1 cellular context compared by ENCODE assay signal in the genomic region with DNA sequence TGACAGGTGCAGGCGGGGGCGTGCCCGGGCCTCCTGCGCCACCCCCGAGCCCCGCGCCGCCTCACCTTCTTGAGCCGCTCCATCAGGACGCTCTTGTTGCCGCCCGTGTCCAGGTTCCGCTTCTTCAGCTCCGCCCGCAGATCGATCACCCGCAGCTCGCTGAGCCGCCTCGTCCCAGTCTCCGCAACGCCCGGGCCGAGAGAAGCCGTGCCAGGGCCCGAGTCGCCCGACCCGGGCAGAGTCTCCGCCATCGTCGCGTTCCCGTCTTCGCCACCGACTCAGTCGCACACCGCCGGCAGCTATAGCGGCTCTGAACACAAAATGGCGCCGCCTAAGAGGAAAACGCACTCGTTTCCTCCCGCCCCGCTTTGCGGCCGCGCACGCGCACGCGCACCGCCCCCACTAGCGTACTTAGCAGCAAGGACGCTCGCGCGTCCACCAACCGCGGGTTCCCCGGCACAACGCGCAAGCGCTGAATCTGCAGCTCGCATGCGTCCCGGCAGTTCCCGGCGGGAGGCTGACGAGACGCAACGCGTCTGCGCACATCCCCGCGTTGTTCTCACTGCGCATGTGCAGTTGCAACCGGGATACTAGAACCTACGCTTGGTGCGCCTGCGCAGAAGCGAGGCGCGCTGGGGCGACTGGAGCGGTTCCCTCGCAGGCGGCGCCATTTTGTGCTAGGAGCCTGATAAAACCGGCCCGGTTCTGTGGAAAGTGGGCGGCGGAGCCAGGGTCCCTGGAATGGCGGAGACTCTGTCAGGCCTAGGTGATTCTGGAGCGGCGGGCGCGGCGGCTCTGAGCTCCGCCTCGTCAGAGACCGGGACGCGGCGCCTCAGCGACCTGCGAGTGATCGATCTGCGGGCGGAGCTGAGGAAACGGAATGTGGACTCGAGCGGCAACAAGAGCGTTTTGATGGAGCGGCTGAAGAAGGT.
TF ChIP-seq lines count a peak whose summit lies in the region.

Gene SAFB (plus strand): TSS at position 619 of the 932 bp plus-strand sequence. CDS start 123 bp downstream, at position 742.
Gene SAFB2 (minus strand): TSS at position 312 of the 932 bp plus-strand sequence. CDS start 61 bp downstream, at position 251.

TF ChIP-seq in HepG2, 621 proteins besides CTCF, POLR2A, EP300 and RAD21 (continued from another document and continues in another):
- TF ChIP-seq KAT8 (CRISPR knock-in tag; IDR thresholded peaks at IDR 0.05) (peak; percentile 95), POLR2AphosphoS2 (IDR thresholded peaks at IDR 0.05; ENCODE audit: low read depth, low read length) (no peak), RBFOX2 (IDR thresholded peaks at IDR 0.05; ENCODE audit: low read depth, low read length) (peak; percentile 92), KAT2B (IDR thresholded peaks at IDR 0.05; ENCODE audit: borderline replicate concordance, low read depth, low read length) (peak; percentile 19; the same call in 1 of the 2 replicates), GMEB2 (CRISPR knock-in tag; IDR thresholded peaks at IDR 0.05; ENCODE audit: low read depth) (peak; percentile 79), SAP130 (CRISPR knock-in tag; IDR thresholded peaks at IDR 0.05; ENCODE audit: low read depth) (peak; percentile 87), HNRNPH1 (optimal IDR thresholded peaks at IDR 0.05; ENCODE audit: low read depth, low read length) (no peak), ZNF331 (CRISPR knock-in tag; IDR thresholded peaks at IDR 0.05) (peak; percentile 49; the same call in 1 of the 2 replicates), YEATS2 (CRISPR knock-in tag; IDR thresholded peaks at IDR 0.05; ENCODE audit: borderline replicate concordance) (peak; percentile 89), ZNF678 (CRISPR knock-in tag; IDR thresholded peaks at IDR 0.05) (peak; percentile 60), ZNF180 (CRISPR knock-in tag; IDR thresholded peaks at IDR 0.05; ENCODE audit: borderline replicate concordance, low read depth) (0 out of 2 replicates have a peak, but pooled peaks have one; percentile 57), NBN (conservative IDR thresholded peaks at IDR 0.05) (no peak), ZNF782 (CRISPR knock-in tag; IDR thresholded peaks at IDR 0.05; ENCODE audit: borderline replicate concordance) (peak; percentile 86; the same call in 1 of the 2 replicates), REL (CRISPR knock-in tag; conservative IDR thresholded peaks at IDR 0.05) (peak; percentile 58; the same call in 1 of the 2 replicates), ZNF468 (CRISPR knock-in tag; IDR thresholded peaks at IDR 0.05) (no peak), ZBTB42 (CRISPR knock-in tag; IDR thresholded peaks at IDR 0.05) (no peak), ZNF337 (CRISPR knock-in tag; IDR thresholded peaks at IDR 0.05; ENCODE audit: borderline replicate concordance, low read depth) (peak; percentile 47; the same call in 1 of the 2 replicates), ZNF512 (CRISPR knock-in tag; IDR thresholded peaks at IDR 0.05) (no peak), ZZZ3 (CRISPR knock-in tag; IDR thresholded peaks at IDR 0.05; ENCODE audit: borderline replicate concordance) (peak; percentile 18), PTBP1 (IDR thresholded peaks at IDR 0.05; ENCODE audit: low read depth, low read length, poor library complexity, severe bottlenecking) (peak; percentile 42), MAZ (IDR thresholded peaks at IDR 0.05; ENCODE audit: borderline replicate concordance, low read depth, low read length) (peak; percentile 43; the same call in 1 of the 2 replicates), MAZ (CRISPR knock-in tag; IDR thresholded peaks at IDR 0.05; ENCODE audit: low read depth) (peak; percentile 89), SATB2 (CRISPR knock-in tag; IDR thresholded peaks at IDR 0.05) (peak; percentile 66; the same call in 1 of the 2 replicates), MIXL1 (CRISPR knock-in tag; IDR thresholded peaks at IDR 0.05) (peak; percentile 45; the same call in 1 of the 2 replicates), KLF12 (CRISPR knock-in tag; IDR thresholded peaks at IDR 0.05; ENCODE audit: borderline replicate concordance) (peak; percentile 80; the same call in 1 of the 2 replicates), ZNF503 (CRISPR knock-in tag; IDR thresholded peaks at IDR 0.05) (peak; percentile 88), DR1 (CRISPR knock-in tag; IDR thresholded peaks at IDR 0.05) (peak; percentile 93), ZSCAN30 (CRISPR knock-in tag; IDR thresholded peaks at IDR 0.05) (no peak), NR0B2 (CRISPR knock-in tag; IDR thresholded peaks at IDR 0.05) (peak; percentile 33; the same call in 1 of the 2 replicates), CHD2 (IDR thresholded peaks at IDR 0.05; ENCODE audit: low read depth, low read length) (peak; percentile 21; the same call in 1 of the 2 replicates), ZNF142 (CRISPR knock-in tag; IDR thresholded peaks at IDR 0.05) (peak; percentile 84), ZFP1 (CRISPR knock-in tag; IDR thresholded peaks at IDR 0.05) (no peak; the same call in 1 of the 2 replicates), ZMAT3 (CRISPR knock-in tag; conservative IDR thresholded peaks at IDR 0.05) (peak; percentile 42; the same call in 1 of the 2 replicates), ZNF674 (CRISPR knock-in tag; IDR thresholded peaks at IDR 0.05; ENCODE audit: low read depth) (peak; percentile 34; the same call in 1 of the 2 replicates), ZNF317 (CRISPR knock-in tag; IDR thresholded peaks at IDR 0.05) (peak; percentile 29; the same call in 1 of the 2 replicates), ZNF549 (CRISPR knock-in tag; IDR thresholded peaks at IDR 0.05) (peak; percentile 55; the same call in 1 of the 2 replicates), KMT2B (CRISPR knock-in tag; IDR thresholded peaks at IDR 0.05) (peak; percentile 72; the same call in 1 of the 2 replicates), ZSCAN12 (CRISPR knock-in tag; IDR thresholded peaks at IDR 0.05) (peak; percentile 43; the same call in 1 of the 2 replicates), ZNF501 (CRISPR knock-in tag; IDR thresholded peaks at IDR 0.05) (peak; percentile 96), NFYB (CRISPR knock-in tag; IDR thresholded peaks at IDR 0.05) (peak; percentile 68), ZMYM2 (CRISPR knock-in tag; IDR thresholded peaks at IDR 0.05) (no peak), ZNF335 (CRISPR knock-in tag; IDR thresholded peaks at IDR 0.05) (0 out of 2 replicates have a peak, but pooled peaks have one; percentile 22), THRA (CRISPR knock-in tag; IDR thresholded peaks at IDR 0.05; ENCODE audit: borderline replicate concordance) (0 out of 2 replicates have a peak, but pooled peaks have one; percentile 50), ZFP62 (CRISPR knock-in tag; IDR thresholded peaks at IDR 0.05) (0 out of 2 replicates have a peak, but pooled peaks have one; percentile 51), ZNF292 (CRISPR knock-in tag; IDR thresholded peaks at IDR 0.05; ENCODE audit: borderline replicate concordance, low read depth) (no peak), ARID2 (CRISPR knock-in tag; IDR thresholded peaks at IDR 0.05; ENCODE audit: borderline replicate concordance) (peak; percentile 86; the same call in 1 of the 2 replicates), HMG20A (CRISPR knock-in tag; IDR thresholded peaks at IDR 0.05; ENCODE audit: borderline replicate concordance) (peak; percentile 27; the same call in 1 of the 2 replicates), PRPF4 (IDR thresholded peaks at IDR 0.05; ENCODE audit: low read depth, low read length, poor library complexity, severe bottlenecking) (no peak)
- TF ChIP-seq, protein P1, sequence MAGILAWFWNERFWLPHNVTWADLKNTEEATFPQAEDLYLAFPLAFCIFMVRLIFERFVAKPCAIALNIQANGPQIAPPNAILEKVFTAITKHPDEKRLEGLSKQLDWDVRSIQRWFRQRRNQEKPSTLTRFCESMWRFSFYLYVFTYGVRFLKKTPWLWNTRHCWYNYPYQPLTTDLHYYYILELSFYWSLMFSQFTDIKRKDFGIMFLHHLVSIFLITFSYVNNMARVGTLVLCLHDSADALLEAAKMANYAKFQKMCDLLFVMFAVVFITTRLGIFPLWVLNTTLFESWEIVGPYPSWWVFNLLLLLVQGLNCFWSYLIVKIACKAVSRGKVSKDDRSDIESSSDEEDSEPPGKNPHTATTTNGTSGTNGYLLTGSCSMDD (CRISPR knock-in tag; IDR thresholded peaks at IDR 0.05): 0 out of 2 replicates have a peak, but pooled peaks have one; percentile 30
